Comparison of ENCODE assay signal across 8 cellular contexts in the genomic region with DNA sequence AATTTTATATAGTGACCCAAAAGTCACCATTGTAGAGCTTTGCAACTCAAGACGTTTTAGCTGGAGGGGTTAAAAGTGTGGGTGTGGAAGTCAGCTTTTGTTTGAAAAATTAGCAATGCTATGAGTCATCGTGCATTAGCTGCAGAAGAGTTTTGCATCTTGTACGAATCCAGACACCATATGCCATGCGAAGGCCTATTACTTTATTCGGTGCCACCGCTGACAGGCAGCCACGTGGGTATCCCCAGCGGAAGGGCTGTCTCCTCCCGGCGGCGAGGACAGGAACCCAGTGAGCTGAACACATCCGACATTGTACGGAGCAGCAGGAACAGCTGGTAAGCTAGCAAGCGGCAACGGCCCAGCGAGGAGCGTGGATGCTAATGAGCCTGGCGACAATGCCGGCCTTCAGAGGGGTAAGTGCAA.
DNase-seq lines count a peak whose midpoint lies in the region; ATAC-seq and TF ChIP-seq lines count a peak whose summit lies in the region.

No MANE protein-coding gene starts in this region.

- no peak overlapping the region for H3K4me3 ChIP-seq in fibroblast of pulmonary artery (replicated peaks; ENCODE audit: low read depth, low read length)
- no peak overlapping the region for H3K4me3 ChIP-seq in neutrophil (ENCODE audit: low read depth in 1 of 2, low read length in 1 of 2)
- H3K4me3 ChIP-seq in transverse colon, result peak overlapping the region in 1 of 4 donors; percentile 5

- H3K27ac ChIP-seq in neutrophil (peak overlapping the region; percentile 16), transverse colon (no peak overlapping the region)

- DNase-seq in NCI-H510A (lab: John Stamatoyannopoulos, UW) (peak; percentile 80), fibroblast of pulmonary artery (ENCODE audit: low read depth) (peak; percentile 59), transverse colon (peak; percentile 54), cerebellar nuclear complex (lab: John Stamatoyannopoulos, UW) (no peak)
- DNase-seq in activated T-cell treated with anti-CD3 and anti-CD28 coated beads, Interleukin-2, amount 50 U/mL, for 4 hours, result peak; percentile 42

- H3K27me3 ChIP-seq in neutrophil (no peaks in the 10 kb centered on the region), transverse colon (no peaks in the 10 kb centered on the region)

- H3K9me3 Mint-ChIP-seq in activated T-cell treated with anti-CD3 and anti-CD28 coated beads, Interleukin-2, amount 50 U/mL, for 4 hours, result no peaks in the 10 kb centered on the region

- no peak for TF ChIP-seq EP300 in transverse colon (IDR thresholded peaks at IDR 0.05; ENCODE audit: low read depth)

- in situ Hi-C loops in transverse colon (cut with MboI; ENCODE audit: low pct_ligation_motif_present in 1 of 4, low pct_unique_long_range_greater_than_20kb in 1 of 4, low sequenced_read_pairs in 3 of 4), result no loop called here

- H3K36me3 Mint-ChIP-seq in activated T-cell treated with anti-CD3 and anti-CD28 coated beads, Interleukin-2, amount 50 U/mL, for 4 hours (ENCODE audit: insufficient read depth), result peaks cover 19% of the 10 kb centered on the region

- H3K9me3 ChIP-seq in neutrophil (no peaks in the 10 kb centered on the region), transverse colon (no peaks in the 10 kb centered on the region)

- TF ChIP-seq POLR2A in transverse colon (IDR thresholded peaks at IDR 0.05), result no peak

- H3K4me1 ChIP-seq in neutrophil (ENCODE audit: control insufficient read depth in 1 of 2, insufficient read depth in 1 of 2, low read depth in 1 of 2, low read length in 1 of 2) (peaks cover 22 to 26% of the 10 kb centered on the region in 2 experiments), transverse colon (peaks cover 0 to 6% (median 0%) of the 10 kb centered on the region in 4 donors)

- no peaks in the 10 kb centered on the region for H3K27me3 Mint-ChIP-seq in activated T-cell treated with anti-CD3 and anti-CD28 coated beads, Interleukin-2, amount 50 U/mL, for 4 hours (ENCODE audit: low read depth)

- intact Hi-C loops in transverse colon (cut with DNase I; ENCODE audit: low total_unique reads), result no loop called here

- TF ChIP-seq CTCF in fibroblast of pulmonary artery (IDR thresholded peaks at IDR 0.05; ENCODE audit: low read length, missing control alignments), result no peak
- no peak for TF ChIP-seq CTCF in neutrophil (IDR thresholded peaks at IDR 0.05)
- no peak for TF ChIP-seq CTCF in transverse colon (IDR thresholded peaks at IDR 0.05)

- peak overlapping the region; percentile 76 for H3K4me3 Mint-ChIP-seq in activated T-cell treated with anti-CD3 and anti-CD28 coated beads, Interleukin-2, amount 50 U/mL, for 4 hours

- ATAC-seq in GM18520 (IDR thresholded peaks at IDR 0.05; ENCODE audit: unreplicated experiment) (peak; percentile 86), HG02852 (IDR thresholded peaks at IDR 0.05; ENCODE audit: unreplicated experiment) (peak; percentile 87)
- ATAC-seq in activated T-cell treated with anti-CD3 and anti-CD28 coated beads, Interleukin-2, amount 50 U/mL, for 4 hours, result peak; percentile 94 to 95

- WGBS in transverse colon (ENCODE audit: low coverage in 1 of 2), 2 donors, result 12 to 50% methylated on average over 2 to 19 of the region's 19 CpGs

- H3K36me3 ChIP-seq in neutrophil (peaks cover 29% of the 10 kb centered on the region), transverse colon (no peaks in the 10 kb centered on the region)

- H3K4me1 Mint-ChIP-seq in activated T-cell treated with anti-CD3 and anti-CD28 coated beads, Interleukin-2, amount 50 U/mL, for 4 hours (ENCODE audit: low read depth), result peaks cover 22% of the 10 kb centered on the region

Comparison
In these comparisons a context has a peak if more than half of its experiments do, and no peak if none do; other contexts are left out.
1. DNase-seq: peak in NCI-H510A (single experiment), activated T-cell treated with anti-CD3 and anti-CD28 coated beads, Interleukin-2, amount 50 U/mL, for 4 hours (single experiment), fibroblast of pulmonary artery (single experiment) and transverse colon (single experiment); none in cerebellar nuclear complex (0 of 2).
2. Peak in every context shown above with its lines, with median percentiles within 50 percentile points of each other: ATAC-seq.